1 cellular context compared by ENCODE assay signal in genomic region chrX:9659571-9660195, GRCh38.
TF ChIP-seq lines count a peak whose summit lies in the region.

No MANE protein-coding gene starts in this region.

TF ChIP-seq in GM23338, 12 proteins besides CTCF, POLR2A, EP300 and RAD21 (continued from another document):
- no peak for TF ChIP-seq ZNF462 (CRISPR knock-in tag; IDR thresholded peaks at IDR 0.05)
